ENCODE assay signal across 14 cellular contexts in genomic region chr12:31303466-31303865, GRCh38.
"Had no signal": no experiment of that assay in that cellular context is flagged by ENCODE, and none has a peak within 500 bp of the region (broad histone marks: within the 10 kb centered on the region; RNA-seq: fewer than 3 reads in every experiment).

No MANE protein-coding gene starts in this region.

- H3K9me3 Mint-ChIP-seq: activated naive CD8-positive, alpha-beta T cell treated with anti-CD3 and anti-CD28 coated beads, Interleukin-2, amount 50 U/mL, for 24 hours had no signal

- H3K27me3 Mint-ChIP-seq: activated naive CD8-positive, alpha-beta T cell treated with anti-CD3 and anti-CD28 coated beads, Interleukin-2, amount 50 U/mL, for 24 hours had no signal

- ATAC-seq: activated naive CD8-positive, alpha-beta T cell treated with anti-CD3 and anti-CD28 coated beads, Interleukin-2, amount 50 U/mL, for 24 hours; heart left ventricle; sciatic nerve had no signal

- H3K9me3 ChIP-seq: heart left ventricle, ovary, thyroid gland, uterus had no signal

- H3K27ac Mint-ChIP-seq: neural progenitor cell had no signal

- H3K4me3 Mint-ChIP-seq: activated naive CD8-positive, alpha-beta T cell treated with anti-CD3 and anti-CD28 coated beads, Interleukin-2, amount 50 U/mL, for 24 hours; neural progenitor cell had no signal

- DNase-seq: activated CD4-positive, alpha-beta T cell treated with anti-CD3 and anti-CD28 coated beads, Interleukin-2, amount 50 U/mL, for 1 hour; activated CD4-positive, CD25-positive, alpha-beta regulatory T cell; activated naive CD8-positive, alpha-beta T cell treated with anti-CD3 and anti-CD28 coated beads, Interleukin-2, amount 50 U/mL, for 24 hours; activated T-cell treated with anti-CD3 and anti-CD28 coated beads, Interleukin-2, amount 50 U/mL, for 1 hour; aorta; cerebellar nuclear complex; effector CD8-positive, alpha-beta T cell; foreskin melanocyte; heart left ventricle; ovary; thyroid gland; uterus had no signal
